1 cellular context compared by ENCODE assay signal in genomic region chr10:62025134-62025794, GRCh38.
TF ChIP-seq lines count a peak whose summit lies in the region.

No MANE protein-coding gene starts in this region.

TF ChIP-seq in HEK293, 187 proteins besides CTCF, POLR2A, EP300 and RAD21 (continued from another document):
- TF ChIP-seq ZNF18 (tag by site-specific recombination; IDR thresholded peaks at IDR 0.05), result peak; percentile 56
- TF ChIP-seq TCF7L2 (IDR thresholded peaks at IDR 0.05; ENCODE audit: borderline replicate concordance, low read depth, low read length), result peak; percentile 71; the same call in 1 of the 2 replicates
- peak; percentile 89 for TF ChIP-seq PRDM6 (tag by site-specific recombination; IDR thresholded peaks at IDR 0.05)
- TF ChIP-seq SCRT2 (tag by site-specific recombination; IDR thresholded peaks at IDR 0.05), result peak; percentile 64
- TF ChIP-seq ZBTB6 (tag by site-specific recombination; IDR thresholded peaks at IDR 0.05), result no peak
- peak; percentile 69; the same call in 1 of the 2 replicates for TF ChIP-seq IKZF3 (tag by site-specific recombination; IDR thresholded peaks at IDR 0.05)
- TF ChIP-seq ZNF580 (tag by site-specific recombination; IDR thresholded peaks at IDR 0.05), result peak; percentile 81
- TF ChIP-seq ZNF747 (tag by site-specific recombination; IDR thresholded peaks at IDR 0.05), result no peak
- 0 out of 2 replicates have a peak, but pooled peaks have one; percentile 46 for TF ChIP-seq SP7 (tag by site-specific recombination; IDR thresholded peaks at IDR 0.05)
